Comparison of ENCODE assay signal across 1 cellular context in the genomic region with DNA sequence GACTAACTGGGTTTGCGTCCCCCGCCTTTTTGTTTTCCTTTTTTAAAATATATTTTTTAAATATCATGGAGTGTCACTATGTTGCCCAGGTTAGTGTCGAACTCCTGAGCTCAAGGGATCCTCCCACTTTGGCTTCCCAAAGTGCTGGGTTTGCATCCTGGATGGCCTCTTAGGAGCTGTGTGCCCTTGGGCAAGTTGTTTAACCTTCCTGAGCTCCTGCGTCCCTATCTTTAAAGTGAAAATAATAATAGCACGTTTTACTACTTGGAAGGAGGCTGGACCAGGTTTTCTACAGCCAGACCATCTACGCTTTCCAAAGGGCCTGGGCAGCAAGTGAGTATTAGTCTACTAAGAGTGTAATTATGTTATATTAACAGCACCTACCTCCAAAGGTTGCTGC.
A peak's percentile ranks its signal among the peaks of the same experiment; 100 is the strongest.
TF ChIP-seq lines count a peak whose summit lies in the region.

No MANE protein-coding gene starts in this region.

TF ChIP-seq in K562, 482 proteins besides CTCF, POLR2A, EP300 and RAD21:
- TF ChIP-seq SMAD4 (CRISPR knock-in tag; conservative IDR thresholded peaks at IDR 0.05) = no peak
- TF ChIP-seq RBM25 (IDR thresholded peaks at IDR 0.05; ENCODE audit: low read depth, low read length, severe bottlenecking) = peak; percentile 77
- TF ChIP-seq, protein P1, sequence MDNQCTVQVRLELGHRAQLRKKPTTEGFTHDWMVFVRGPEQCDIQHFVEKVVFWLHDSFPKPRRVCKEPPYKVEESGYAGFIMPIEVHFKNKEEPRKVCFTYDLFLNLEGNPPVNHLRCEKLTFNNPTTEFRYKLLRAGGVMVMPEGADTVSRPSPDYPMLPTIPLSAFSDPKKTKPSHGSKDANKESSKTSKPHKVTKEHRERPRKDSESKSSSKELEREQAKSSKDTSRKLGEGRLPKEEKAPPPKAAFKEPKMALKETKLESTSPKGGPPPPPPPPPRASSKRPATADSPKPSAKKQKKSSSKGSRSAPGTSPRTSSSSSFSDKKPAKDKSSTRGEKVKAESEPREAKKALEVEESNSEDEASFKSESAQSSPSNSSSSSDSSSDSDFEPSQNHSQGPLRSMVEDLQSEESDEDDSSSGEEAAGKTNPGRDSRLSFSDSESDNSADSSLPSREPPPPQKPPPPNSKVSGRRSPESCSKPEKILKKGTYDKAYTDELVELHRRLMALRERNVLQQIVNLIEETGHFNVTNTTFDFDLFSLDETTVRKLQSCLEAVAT (IDR thresholded peaks at IDR 0.05) = peak in 1 of 2 experiments; percentile 49; a peak in 1 of 4 replicates
- no peak for TF ChIP-seq ASH1L (IDR thresholded peaks at IDR 0.05; ENCODE audit: borderline replicate concordance, low read depth, partially characterized antibody)
- TF ChIP-seq, protein P2, sequence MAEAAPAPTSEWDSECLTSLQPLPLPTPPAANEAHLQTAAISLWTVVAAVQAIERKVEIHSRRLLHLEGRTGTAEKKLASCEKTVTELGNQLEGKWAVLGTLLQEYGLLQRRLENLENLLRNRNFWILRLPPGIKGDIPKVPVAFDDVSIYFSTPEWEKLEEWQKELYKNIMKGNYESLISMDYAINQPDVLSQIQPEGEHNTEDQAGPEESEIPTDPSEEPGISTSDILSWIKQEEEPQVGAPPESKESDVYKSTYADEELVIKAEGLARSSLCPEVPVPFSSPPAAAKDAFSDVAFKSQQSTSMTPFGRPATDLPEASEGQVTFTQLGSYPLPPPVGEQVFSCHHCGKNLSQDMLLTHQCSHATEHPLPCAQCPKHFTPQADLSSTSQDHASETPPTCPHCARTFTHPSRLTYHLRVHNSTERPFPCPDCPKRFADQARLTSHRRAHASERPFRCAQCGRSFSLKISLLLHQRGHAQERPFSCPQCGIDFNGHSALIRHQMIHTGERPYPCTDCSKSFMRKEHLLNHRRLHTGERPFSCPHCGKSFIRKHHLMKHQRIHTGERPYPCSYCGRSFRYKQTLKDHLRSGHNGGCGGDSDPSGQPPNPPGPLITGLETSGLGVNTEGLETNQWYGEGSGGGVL (CRISPR knock-in tag; IDR thresholded peaks at IDR 0.05) = no peak
- no peak for TF ChIP-seq ZNF121 (CRISPR knock-in tag; conservative IDR thresholded peaks at IDR 0.05)
- TF ChIP-seq CBX5 (IDR thresholded peaks at IDR 0.05; ENCODE audit: borderline replicate concordance, low read depth) = no peak
- TF ChIP-seq MEF2D (tag; conservative IDR thresholded peaks at IDR 0.05; ENCODE audit: low read depth) = no peak
- no peak for TF ChIP-seq MYBL2 (IDR thresholded peaks at IDR 0.05; ENCODE audit: low read depth)
- no peak for TF ChIP-seq MYBL2 (CRISPR knock-in tag; IDR thresholded peaks at IDR 0.05; ENCODE audit: borderline replicate concordance)
- peak; percentile 59 for TF ChIP-seq ZFP36 (IDR thresholded peaks at IDR 0.05; ENCODE audit: low read depth, low read length, partially characterized antibody)
- TF ChIP-seq ZC3H8 (IDR thresholded peaks at IDR 0.05) = no peak
- TF ChIP-seq, protein P3, sequence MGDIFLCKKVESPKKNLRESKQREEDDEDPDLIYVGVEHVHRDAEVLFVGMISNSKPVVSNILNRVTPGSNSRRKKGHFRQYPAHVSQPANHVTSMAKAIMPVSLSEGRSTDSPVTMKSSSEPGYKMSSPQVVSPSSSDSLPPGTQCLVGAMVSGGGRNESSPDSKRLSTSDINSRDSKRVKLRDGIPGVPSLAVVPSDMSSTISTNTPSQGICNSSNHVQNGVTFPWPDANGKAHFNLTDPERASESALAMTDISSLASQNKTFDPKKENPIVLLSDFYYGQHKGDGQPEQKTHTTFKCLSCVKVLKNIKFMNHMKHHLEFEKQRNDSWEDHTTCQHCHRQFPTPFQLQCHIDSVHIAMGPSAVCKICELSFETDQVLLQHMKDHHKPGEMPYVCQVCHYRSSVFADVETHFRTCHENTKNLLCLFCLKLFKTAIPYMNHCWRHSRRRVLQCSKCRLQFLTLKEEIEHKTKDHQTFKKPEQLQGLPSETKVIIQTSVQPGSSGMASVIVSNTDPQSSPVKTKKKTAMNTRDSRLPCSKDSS (IDR thresholded peaks at IDR 0.05; ENCODE audit: low read depth, partially characterized antibody) = no peak
- no peak for TF ChIP-seq COPS2 (conservative IDR thresholded peaks at IDR 0.05)
- TF ChIP-seq ZNF561 (CRISPR knock-in tag; conservative IDR thresholded peaks at IDR 0.05) = no peak
- TF ChIP-seq ZNF431 (CRISPR knock-in tag; IDR thresholded peaks at IDR 0.05) = no peak
- TF ChIP-seq RCOR1 (IDR thresholded peaks at IDR 0.05; ENCODE audit: borderline replicate concordance in 1 of 2, low read depth in 2 of 2, low read length in 2 of 2) = no peak
- TF ChIP-seq, protein P4, sequence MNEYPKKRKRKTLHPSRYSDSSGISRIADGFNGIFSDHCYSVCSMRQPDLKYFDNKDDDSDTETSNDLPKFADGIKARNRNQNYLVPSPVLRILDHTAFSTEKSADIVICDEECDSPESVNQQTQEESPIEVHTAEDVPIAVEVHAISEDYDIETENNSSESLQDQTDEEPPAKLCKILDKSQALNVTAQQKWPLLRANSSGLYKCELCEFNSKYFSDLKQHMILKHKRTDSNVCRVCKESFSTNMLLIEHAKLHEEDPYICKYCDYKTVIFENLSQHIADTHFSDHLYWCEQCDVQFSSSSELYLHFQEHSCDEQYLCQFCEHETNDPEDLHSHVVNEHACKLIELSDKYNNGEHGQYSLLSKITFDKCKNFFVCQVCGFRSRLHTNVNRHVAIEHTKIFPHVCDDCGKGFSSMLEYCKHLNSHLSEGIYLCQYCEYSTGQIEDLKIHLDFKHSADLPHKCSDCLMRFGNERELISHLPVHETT (CRISPR knock-in tag; conservative IDR thresholded peaks at IDR 0.05 in 1 of 2, IDR thresholded peaks at IDR 0.05 in 1 of 2) = no peak
- no peak for TF ChIP-seq RBM17 (IDR thresholded peaks at IDR 0.05; ENCODE audit: borderline replicate concordance, low read depth, low read length)
- no peak for TF ChIP-seq MEIS2 (IDR thresholded peaks at IDR 0.05; ENCODE audit: partially characterized antibody)
- no peak for TF ChIP-seq JUN (IDR thresholded peaks at IDR 0.05; ENCODE audit: borderline replicate concordance, low read depth, low read length)
- TF ChIP-seq JUN (CRISPR knock-in tag; IDR thresholded peaks at IDR 0.05; ENCODE audit: borderline replicate concordance) = no peak
- no peak for TF ChIP-seq HDAC1 (IDR thresholded peaks at IDR 0.05)
- TF ChIP-seq, protein P5, sequence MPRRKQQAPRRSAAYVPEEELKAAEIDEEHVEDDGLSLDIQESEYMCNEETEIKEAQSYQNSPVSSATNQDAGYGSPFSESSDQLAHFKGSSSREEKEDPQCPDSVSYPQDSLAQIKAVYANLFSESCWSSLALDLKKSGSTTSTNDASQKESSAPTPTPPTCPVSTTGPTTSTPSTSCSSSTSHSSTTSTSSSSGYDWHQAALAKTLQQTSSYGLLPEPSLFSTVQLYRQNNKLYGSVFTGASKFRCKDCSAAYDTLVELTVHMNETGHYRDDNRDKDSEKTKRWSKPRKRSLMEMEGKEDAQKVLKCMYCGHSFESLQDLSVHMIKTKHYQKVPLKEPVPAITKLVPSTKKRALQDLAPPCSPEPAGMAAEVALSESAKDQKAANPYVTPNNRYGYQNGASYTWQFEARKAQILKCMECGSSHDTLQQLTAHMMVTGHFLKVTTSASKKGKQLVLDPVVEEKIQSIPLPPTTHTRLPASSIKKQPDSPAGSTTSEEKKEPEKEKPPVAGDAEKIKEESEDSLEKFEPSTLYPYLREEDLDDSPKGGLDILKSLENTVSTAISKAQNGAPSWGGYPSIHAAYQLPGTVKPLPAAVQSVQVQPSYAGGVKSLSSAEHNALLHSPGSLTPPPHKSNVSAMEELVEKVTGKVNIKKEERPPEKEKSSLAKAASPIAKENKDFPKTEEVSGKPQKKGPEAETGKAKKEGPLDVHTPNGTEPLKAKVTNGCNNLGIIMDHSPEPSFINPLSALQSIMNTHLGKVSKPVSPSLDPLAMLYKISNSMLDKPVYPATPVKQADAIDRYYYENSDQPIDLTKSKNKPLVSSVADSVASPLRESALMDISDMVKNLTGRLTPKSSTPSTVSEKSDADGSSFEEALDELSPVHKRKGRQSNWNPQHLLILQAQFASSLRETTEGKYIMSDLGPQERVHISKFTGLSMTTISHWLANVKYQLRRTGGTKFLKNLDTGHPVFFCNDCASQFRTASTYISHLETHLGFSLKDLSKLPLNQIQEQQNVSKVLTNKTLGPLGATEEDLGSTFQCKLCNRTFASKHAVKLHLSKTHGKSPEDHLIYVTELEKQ (CRISPR knock-in tag; IDR thresholded peaks at IDR 0.05) = no peak
- peak; percentile 67 for TF ChIP-seq BCOR (IDR thresholded peaks at IDR 0.05)
- TF ChIP-seq ZFP1 (CRISPR knock-in tag; IDR thresholded peaks at IDR 0.05) = no peak
- no peak for TF ChIP-seq JUNB (CRISPR knock-in tag; conservative IDR thresholded peaks at IDR 0.05)
- 0 out of 2 replicates have a peak, but pooled peaks have one; percentile 22 for TF ChIP-seq PTTG1 (tag; IDR thresholded peaks at IDR 0.05; ENCODE audit: low read depth)
- no peak for TF ChIP-seq ZFP30 (CRISPR knock-in tag; IDR thresholded peaks at IDR 0.05; ENCODE audit: borderline replicate concordance)
- TF ChIP-seq ELF1 (tag; IDR thresholded peaks at IDR 0.05) = no peak
- no peak for TF ChIP-seq GTF2E2 (tag; IDR thresholded peaks at IDR 0.05)
- TF ChIP-seq KDM1A (IDR thresholded peaks at IDR 0.05) = peak in 1 of 2 experiments; percentile 17; a peak in 2 of 4 replicates
- TF ChIP-seq, protein P6, sequence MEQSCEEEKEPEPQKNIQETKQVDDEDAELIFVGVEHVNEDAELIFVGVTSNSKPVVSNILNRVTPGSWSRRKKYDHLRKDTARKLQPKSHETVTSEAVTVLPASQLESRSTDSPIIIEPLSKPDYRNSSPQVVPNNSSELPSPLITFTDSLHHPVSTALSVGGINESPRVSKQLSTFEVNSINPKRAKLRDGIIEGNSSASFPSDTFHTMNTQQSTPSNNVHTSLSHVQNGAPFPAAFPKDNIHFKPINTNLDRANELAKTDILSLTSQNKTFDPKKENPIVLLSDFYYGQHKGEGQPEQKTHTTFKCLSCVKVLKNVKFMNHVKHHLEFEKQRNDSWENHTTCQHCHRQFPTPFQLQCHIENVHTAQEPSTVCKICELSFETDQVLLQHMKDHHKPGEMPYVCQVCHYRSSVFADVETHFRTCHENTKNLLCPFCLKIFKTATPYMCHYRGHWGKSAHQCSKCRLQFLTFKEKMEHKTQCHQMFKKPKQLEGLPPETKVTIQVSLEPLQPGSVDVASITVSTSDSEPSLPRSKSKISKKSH (CRISPR knock-in tag; IDR thresholded peaks at IDR 0.05) = no peak
